8 cellular contexts compared by ENCODE assay signal in the genomic region with DNA sequence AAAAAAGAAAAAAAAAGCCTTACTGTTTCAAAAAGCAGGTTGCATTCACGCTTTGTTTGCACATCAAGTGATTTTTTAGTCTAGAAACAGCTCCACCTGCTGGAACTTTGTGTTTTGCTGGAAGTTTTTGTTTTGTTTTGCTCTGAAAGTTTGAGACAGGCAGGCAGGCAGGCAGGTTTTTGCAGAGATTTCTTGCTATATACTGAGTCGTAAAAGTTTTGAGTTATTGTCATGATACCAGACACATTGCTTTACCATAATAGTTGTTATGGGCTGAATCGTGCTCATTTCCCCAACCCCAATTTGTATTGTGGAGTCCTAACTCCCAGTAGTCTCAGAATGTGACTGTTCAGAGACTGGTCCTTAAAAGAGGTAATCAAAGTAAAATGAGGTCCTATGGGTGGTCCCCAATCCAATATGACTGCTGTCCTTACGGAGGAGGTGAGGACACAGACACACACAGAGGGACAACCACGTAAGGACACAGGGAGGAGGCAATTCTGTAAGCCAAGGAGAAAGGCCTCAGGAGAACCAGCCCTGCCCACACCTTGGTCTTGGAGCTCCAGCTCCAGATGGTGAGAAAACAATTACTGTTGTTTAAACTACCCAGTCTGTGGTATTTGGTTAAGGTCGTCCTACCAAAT. TPM values are rescaled to one million over a fixed set of nuclear protein-coding genes. Genes with fewer than 3 reads are reported as not detected.
DNase-seq lines count a peak whose midpoint lies in the region; ATAC-seq, FAIRE-seq and TF ChIP-seq lines count a peak whose summit lies in the region.

No MANE protein-coding gene starts in this region.

- H3K36me3 ChIP-seq in CD4-positive, CD25-positive, alpha-beta regulatory T cell (ENCODE audit: control insufficient read depth, insufficient read depth, low read length), result no peaks in the 10 kb centered on the region
- H3K36me3 ChIP-seq in Panc1 (ENCODE audit: control insufficient read depth, insufficient read depth, low read length) (no peaks in the 10 kb centered on the region), mammary epithelial cell (ENCODE audit: insufficient read depth, low read length) (no peaks in the 10 kb centered on the region), lung (ENCODE audit: control insufficient read depth in 2 of 2, insufficient read depth in 2 of 2, low read length in 2 of 2) (no peaks in the 10 kb centered on the region), aorta (ENCODE audit: control insufficient read depth in 1 of 2, insufficient read depth in 2 of 2, low read length in 1 of 2) (no peaks in the 10 kb centered on the region), sigmoid colon (no peaks in the 10 kb centered on the region)

- no peak overlapping the region for H3K4me2 ChIP-seq in mammary epithelial cell (ENCODE audit: insufficient read depth, low read depth, low read length)

- peak overlapping the region; percentile 58 for H2AFZ ChIP-seq in mammary epithelial cell (ENCODE audit: low read depth, low read length)

- peaks cover 30% of the 10 kb centered on the region for H3K27me3 Mint-ChIP-seq in CD4-positive, CD25-positive, alpha-beta regulatory T cell

- dilution Hi-C loops in mammary epithelial cell (cut with HindIII; ENCODE audit: low sequenced_read_pairs), result no loop called here

- H3K36me3 Mint-ChIP-seq in CD4-positive, CD25-positive, alpha-beta regulatory T cell, result no peaks in the 10 kb centered on the region

- POLR2A ChIA-PET in Panc1 (lab: Charles Lee), result no interaction called here

- peak overlapping the region in 1 of 3 donors; percentile 56 for H3K27ac Mint-ChIP-seq in CD4-positive, CD25-positive, alpha-beta regulatory T cell

- no peak for ATAC-seq in CD4-positive, CD25-positive, alpha-beta regulatory T cell (ENCODE audit: low read depth in 2 of 2)
- no peak; the same call in 1 of the 2 replicates for ATAC-seq in Panc1
- no peak for ATAC-seq in lung (ENCODE audit: insufficient read depth, low FRiP score)
- ATAC-seq in GM19467 (IDR thresholded peaks at IDR 0.05; ENCODE audit: unreplicated experiment), result no peak
- no peak for ATAC-seq in aorta (ENCODE audit: low FRiP score)

- H3K79me2 ChIP-seq in mammary epithelial cell (ENCODE audit: insufficient read depth, low read length), result no peaks in the 10 kb centered on the region

- no peak overlapping the region for H3K4me3 Mint-ChIP-seq in CD4-positive, CD25-positive, alpha-beta regulatory T cell

- in situ Hi-C loops in Panc1 (cut with HindIII; ENCODE audit: low pct_unique_long_range_greater_than_20kb, low sequenced_read_pairs), result no loop called here
- in situ Hi-C loops in mammary epithelial cell (cut with MboI; ENCODE audit: low sequenced_read_pairs in 2 of 2), result no loop called here

- FAIRE-seq in GM12892 (lab: Jason Lieb, UNC), result peak; percentile 40

- H3K4me3 ChIP-seq in CD4-positive, CD25-positive, alpha-beta regulatory T cell (ENCODE audit: low read depth, low read length), result no peak overlapping the region
- H3K4me3 ChIP-seq in Panc1 (ENCODE audit: low read depth in 2 of 2, low read length in 2 of 2), result no peak overlapping the region
- no peak overlapping the region for H3K4me3 ChIP-seq in mammary epithelial cell (replicated peaks in 1 of 3; ENCODE audit: insufficient read depth in 1 of 3, low read depth in 2 of 3, low read length in 3 of 3)
- H3K4me3 ChIP-seq in lung, result no peak overlapping the region
- no peak overlapping the region for H3K4me3 ChIP-seq in aorta (ENCODE audit: low read length in 2 of 2)
- no peak overlapping the region for H3K4me3 ChIP-seq in sigmoid colon

- TF ChIP-seq POLR2A in GM12892 (IDR thresholded peaks at IDR 0.05; ENCODE audit: low read depth, low read length) (no peak), sigmoid colon (IDR thresholded peaks at IDR 0.05) (no peak)

- CTCF ChIA-PET in Panc1 (lab: Charles Lee), result interaction anchor here (0.5 to 2.2 kb wide), 10 partner anchors 19 to 457 kb away, joined by 3 to 16 read pairs (median 4); no protein-coding TSS in a partner anchor
- CTCF ChIA-PET in mammary epithelial cell (lab: Charles Lee; ENCODE audit: low non-redundant PET), result interaction anchor here (0.7 kb wide), 1 partner anchor 430 kb away, joined by 4 read pairs; no protein-coding TSS in a partner anchor

- H3K9me3 Mint-ChIP-seq in CD4-positive, CD25-positive, alpha-beta regulatory T cell, result peaks cover 0 to 5% (median 0%) of the 10 kb centered on the region in 7 donors

- no peaks in the 10 kb centered on the region for H3K9me3 ChIP-seq in CD4-positive, CD25-positive, alpha-beta regulatory T cell (ENCODE audit: control insufficient read depth in 2 of 2, low read length in 2 of 2)
- no peaks in the 10 kb centered on the region for H3K9me3 ChIP-seq in Panc1 (ENCODE audit: control insufficient read depth, insufficient read depth, low read depth, low read length)
- H3K9me3 ChIP-seq in mammary epithelial cell (replicated peaks; ENCODE audit: insufficient read depth, low read length), result no peaks in the 10 kb centered on the region
- H3K9me3 ChIP-seq in lung (ENCODE audit: control insufficient read depth in 2 of 2, insufficient read depth in 1 of 2, low read length in 1 of 2), result peaks cover 0 to 5% of the 10 kb centered on the region in 2 donors
- H3K9me3 ChIP-seq in aorta (ENCODE audit: control insufficient read depth, low read length), result no peaks in the 10 kb centered on the region
- H3K9me3 ChIP-seq in sigmoid colon, result no peaks in the 10 kb centered on the region

- no peaks in the 10 kb centered on the region for H4K20me1 ChIP-seq in mammary epithelial cell (ENCODE audit: insufficient read depth, low read length)

- peaks cover 5 to 16% (median 8%) of the 10 kb centered on the region in 4 donors for H3K4me1 Mint-ChIP-seq in CD4-positive, CD25-positive, alpha-beta regulatory T cell

- peak; percentile 82 for TF ChIP-seq CTCF in Panc1 (IDR thresholded peaks at IDR 0.05)
- TF ChIP-seq CTCF in mammary epithelial cell (conservative IDR thresholded peaks at IDR 0.05 in 1 of 2, IDR thresholded peaks at IDR 0.05 in 1 of 2; ENCODE audit: extremely low read depth in 1 of 2, insufficient read depth in 1 of 2, low read depth in 1 of 2, low read length in 2 of 2), result peak; percentile 67 to 72
- peak; percentile 22 for TF ChIP-seq CTCF in lung (IDR thresholded peaks at IDR 0.05; ENCODE audit: control extremely low read depth, extremely low read depth)
- peak in 1 of 4 experiments; percentile 37 for TF ChIP-seq CTCF in sigmoid colon (IDR thresholded peaks at IDR 0.05)

- no peak overlapping the region for H3K27ac ChIP-seq in CD4-positive, CD25-positive, alpha-beta regulatory T cell (ENCODE audit: insufficient read depth, low read length, poor library complexity, severe bottlenecking)
- H3K27ac ChIP-seq in Panc1 (ENCODE audit: low read length) (no peak overlapping the region), mammary epithelial cell (ENCODE audit: insufficient read depth, low read depth, low read length) (no peak overlapping the region), lung (ENCODE audit: low read depth in 1 of 2, low read length in 1 of 2) (no peak overlapping the region), aorta (ENCODE audit: low read depth in 1 of 2, low read length in 2 of 2) (no peak overlapping the region), sigmoid colon (no peak overlapping the region)

- BruUV-seq in Panc1 (replicated peaks; lab: Mats Ljungman, UMichigan), result no TSS peak
- BruUV-seq in mammary epithelial cell (replicated peaks; lab: Mats Ljungman, UMichigan), result no TSS peak

- H3K27me3 ChIP-seq in CD4-positive, CD25-positive, alpha-beta regulatory T cell (ENCODE audit: control insufficient read depth, insufficient read depth, low read length), result peaks cover 12% of the 10 kb centered on the region
- H3K27me3 ChIP-seq in Panc1 (ENCODE audit: control insufficient read depth, insufficient read depth, low read length) (peaks cover 31% of the 10 kb centered on the region), mammary epithelial cell (ENCODE audit: insufficient read depth, low read length) (no peaks in the 10 kb centered on the region), lung (ENCODE audit: control insufficient read depth, insufficient read depth) (no peaks in the 10 kb centered on the region), aorta (ENCODE audit: control insufficient read depth in 1 of 2, insufficient read depth in 2 of 2, low read length in 1 of 2) (peaks cover 0 to 1% of the 10 kb centered on the region in 2 donors), sigmoid colon (no peaks in the 10 kb centered on the region)

- intact Hi-C loops in Panc1 (cut with micrococcal nuclease; ENCODE audit: unreplicated experiment) (loop anchor here (2.0 kb wide), 1 partner anchor 108 kb away; no protein-coding TSS in a partner anchor), mammary epithelial cell (cut with micrococcal nuclease) (no loop called here), aorta (cut with DNase I) (no loop called here), sigmoid colon (cut with DNase I) (no loop called here)

- H3K4me1 ChIP-seq in CD4-positive, CD25-positive, alpha-beta regulatory T cell (ENCODE audit: control insufficient read depth, insufficient read depth, low read length, poor library complexity, severe bottlenecking), result peaks cover 4% of the 10 kb centered on the region
- H3K4me1 ChIP-seq in Panc1 (ENCODE audit: control insufficient read depth, insufficient read depth, low read length), result no peaks in the 10 kb centered on the region
- no peaks in the 10 kb centered on the region for H3K4me1 ChIP-seq in mammary epithelial cell (ENCODE audit: insufficient read depth, low read length)
- H3K4me1 ChIP-seq in lung (ENCODE audit: control insufficient read depth in 2 of 2, insufficient read depth in 2 of 2, low read length in 2 of 2), result no peaks in the 10 kb centered on the region
- H3K4me1 ChIP-seq in aorta (ENCODE audit: control insufficient read depth in 1 of 2, insufficient read depth in 2 of 2, low read length in 2 of 2), result no peaks in the 10 kb centered on the region
- H3K4me1 ChIP-seq in sigmoid colon, result no peaks in the 10 kb centered on the region

- DNase-seq in CD4-positive, CD25-positive, alpha-beta regulatory T cell, result peak in 2 of 3 donors; percentile 49 to 82
- DNase-seq in GM12892 (ENCODE audit: insufficient read length) (no peak), Panc1 (ENCODE audit: low read depth, low spot score) (peak; percentile 36), mammary epithelial cell (peak; percentile 16), lung (ENCODE audit: low spot score) (no peak), aorta (no peak), sigmoid colon (no peak)

- WGBS in mammary epithelial cell (ENCODE audit: low coverage, missing lambda C conversion rate), result 23% methylated on average over 6 of the region's 6 CpGs
- WGBS in lung, 2 donors, result 46 to 55% methylated on average over 6 of the region's 6 CpGs
- WGBS in aorta, 2 donors, result 34 to 41% methylated on average over 6 of the region's 6 CpGs
- WGBS in sigmoid colon, 2 donors, result 40 to 42% methylated on average over 6 of the region's 6 CpGs

- no peak overlapping the region for H3K9ac ChIP-seq in mammary epithelial cell (ENCODE audit: insufficient read depth, low read length)

- no peak for TF ChIP-seq EP300 in sigmoid colon (IDR thresholded peaks at IDR 0.05)

RNA-seq across cellular contexts. Expression of gene OR2Y1, which starts 20.9 kb away (rescaled TPM):
- not detected for total RNA-seq in CD4-positive, CD25-positive, alpha-beta regulatory T cell
- polyA plus RNA-seq in CD4-positive, CD25-positive, alpha-beta regulatory T cell, result not detected
- not detected for polyA plus RNA-seq in GM12892 (2012; ENCODE audit: missing spikeins)
- total RNA-seq in Panc1 (2021; ENCODE audit: unreplicated experiment), result not detected
- not detected for polyA plus RNA-seq in Panc1 (2012; ENCODE audit: insufficient read length)
- total RNA-seq in mammary epithelial cell, result not detected
- polyA plus RNA-seq in mammary epithelial cell, result not detected
- polyA minus RNA-seq in mammary epithelial cell, result not detected
- not detected for total RNA-seq in lung
- polyA plus RNA-seq in lung, result not detected
- not detected for total RNA-seq in aorta
- polyA plus RNA-seq in aorta, result not detected
- not detected for total RNA-seq in sigmoid colon
- polyA plus RNA-seq in sigmoid colon, result not detected

Comparison
In these comparisons a context has a peak if more than half of its experiments do, and no peak if none do; other contexts are left out.
1. DNase-seq: peak in CD4-positive, CD25-positive, alpha-beta regulatory T cell (2 of 3), Panc1 (single experiment) and mammary epithelial cell (single experiment); none in GM12892 (single experiment), lung (single experiment), aorta (0 of 2) and sigmoid colon (single experiment).